Comparison of ENCODE assay signal across 23 cellular contexts in genomic region chr7:116836080-116836479, GRCh38.
"Had no signal": no experiment of that assay in that cellular context is flagged by ENCODE, and none has a peak within 500 bp of the region (broad histone marks: within the 10 kb centered on the region; RNA-seq: fewer than 3 reads in every experiment).

No MANE protein-coding gene starts in this region.

- H3K36me3 ChIP-seq: brain microvascular endothelial cell, neutrophil, spleen, tibial nerve, WERI-Rb-1 had no signal

- DNase-seq: activated CD4-positive, alpha-beta memory T cell treated with anti-CD3 and anti-CD28 coated beads for 36 hours; activated CD4-positive, alpha-beta T cell treated with anti-CD3 and anti-CD28 coated beads, Interleukin-2, amount 10 ng/mL, durations not matched to agents 24 days and 14 days; activated CD4-positive, CD25-positive, alpha-beta regulatory T cell treated with anti-CD3 and anti-CD28 coated beads, Interleukin-2, amount 50 U/mL, for 72 hours; activated CD8-positive, alpha-beta memory T cell treated with anti-CD3 and anti-CD28 coated beads, Interleukin-2, amount 50 U/mL, for 4 hours; activated gamma-delta T cell; activated naive CD4-positive, alpha-beta T cell treated with anti-CD3 and anti-CD28 coated beads, Interleukin-2, amount 50 U/mL, for 16 hours; activated T-cell treated with anti-CD3 and anti-CD28 coated beads, Interleukin-2, amount 50 U/mL, for 24 hours; amniotic stem cell; brain microvascular endothelial cell; caudate nucleus; cortex of kidney; effector memory CD8-positive, alpha-beta T cell; foreskin fibroblast; mammary epithelial cell; naive B cell; nephron progenitor cell; retina; spleen; stimulated activated naive CD4-positive, alpha-beta T cell treated with Interleukin-2 at 50 U/mL for 16 hours; T-helper 1 cell; WERI-Rb-1 had no signal

- H3K4me3 ChIP-seq: spleen, tibial nerve had no signal

- H3K9me3 ChIP-seq: neutrophil, spleen, tibial nerve had no signal

- H3K4me1 ChIP-seq: spleen, tibial nerve had no signal

- H3K27me3 ChIP-seq: brain microvascular endothelial cell, neutrophil, spleen, tibial nerve had no signal

- H3K27ac ChIP-seq: brain microvascular endothelial cell, neutrophil, spleen, tibial nerve, WERI-Rb-1 had no signal

- ATAC-seq: effector memory CD8-positive, alpha-beta T cell had no signal
